ENCODE assay signal across 16 cellular contexts in genomic region chr3:142787719-142788118, GRCh38.
"Had no signal": no experiment of that assay in that cellular context is flagged by ENCODE, and none has a peak within 500 bp of the region (broad histone marks: within the 10 kb centered on the region; RNA-seq: fewer than 3 reads in every experiment).

No MANE protein-coding gene starts in this region.

- H3K4me3 Mint-ChIP-seq: activated CD4-positive, alpha-beta T cell treated with anti-CD3 and anti-CD28 coated beads, Interleukin-2, amount 10 ng/mL, durations not matched to agents 7 days and 5 days; activated naive CD4-positive, alpha-beta T cell treated with anti-CD3 and anti-CD28 coated beads for 36 hours; activated T-cell treated with anti-CD3 and anti-CD28 coated beads, Interleukin-2, amount 50 U/mL, for 4 hours; brain; effector memory CD8-positive, alpha-beta T cell; naive thymus-derived CD4-positive, alpha-beta T cell; stimulated activated naive CD8-positive, alpha-beta T cell treated with anti-CD3 and anti-CD28 coated beads, Interleukin-15, Interleukin-2, amounts not matched to agents 100 ng/mL and 50 ng/mL, for 24 hours had no signal

- H3K9me3 Mint-ChIP-seq: activated CD4-positive, alpha-beta T cell treated with anti-CD3 and anti-CD28 coated beads, Interleukin-2, amount 10 ng/mL, durations not matched to agents 7 days and 5 days; activated T-cell treated with anti-CD3 and anti-CD28 coated beads, Interleukin-2, amount 50 U/mL, for 4 hours; brain; effector memory CD8-positive, alpha-beta T cell; stimulated activated naive CD8-positive, alpha-beta T cell treated with anti-CD3 and anti-CD28 coated beads, Interleukin-15, Interleukin-2, amounts not matched to agents 100 ng/mL and 50 ng/mL, for 24 hours had no signal

- ATAC-seq: activated CD4-positive, CD25-positive, alpha-beta regulatory T cell treated with anti-CD3 and anti-CD28 coated beads, Interleukin-2, amount 50 U/mL, for 24 hours; activated T-cell treated with anti-CD3 and anti-CD28 coated beads, Interleukin-2, amount 50 U/mL, for 4 hours; effector memory CD8-positive, alpha-beta T cell; naive thymus-derived CD4-positive, alpha-beta T cell; psoas muscle; right cardiac atrium had no signal

- H3K4me1 Mint-ChIP-seq: activated CD4-positive, alpha-beta T cell treated with anti-CD3 and anti-CD28 coated beads, Interleukin-2, amount 10 ng/mL, durations not matched to agents 7 days and 5 days; brain had no signal

- DNase-seq: activated CD4-positive, alpha-beta T cell treated with anti-CD3 and anti-CD28 coated beads, Interleukin-2, amount 10 ng/mL, durations not matched to agents 7 days and 5 days; activated CD8-positive, alpha-beta memory T cell treated with anti-CD3 and anti-CD28 coated beads, Interleukin-2, amount 50 U/mL, for 4 hours; activated naive CD4-positive, alpha-beta T cell treated with anti-CD3 and anti-CD28 coated beads for 36 hours; activated T-cell treated with anti-CD3 and anti-CD28 coated beads, Interleukin-2, amount 50 U/mL, for 4 hours; caudate nucleus; effector memory CD8-positive, alpha-beta T cell; esophagus squamous epithelium; mesenchymal stem cell; naive thymus-derived CD4-positive, alpha-beta T cell; ovary; psoas muscle; right cardiac atrium; trophoblast cell had no signal

- H3K27ac Mint-ChIP-seq: activated CD4-positive, alpha-beta T cell treated with anti-CD3 and anti-CD28 coated beads, Interleukin-2, amount 10 ng/mL, durations not matched to agents 7 days and 5 days; activated naive CD4-positive, alpha-beta T cell treated with anti-CD3 and anti-CD28 coated beads for 36 hours; effector memory CD8-positive, alpha-beta T cell; naive thymus-derived CD4-positive, alpha-beta T cell; stimulated activated naive CD8-positive, alpha-beta T cell treated with anti-CD3 and anti-CD28 coated beads, Interleukin-15, Interleukin-2, amounts not matched to agents 100 ng/mL and 50 ng/mL, for 24 hours had no signal

- H3K27me3 Mint-ChIP-seq: brain; effector memory CD8-positive, alpha-beta T cell; naive thymus-derived CD4-positive, alpha-beta T cell; stimulated activated naive CD8-positive, alpha-beta T cell treated with anti-CD3 and anti-CD28 coated beads, Interleukin-15, Interleukin-2, amounts not matched to agents 100 ng/mL and 50 ng/mL, for 24 hours had no signal
